In the genomic region with DNA sequence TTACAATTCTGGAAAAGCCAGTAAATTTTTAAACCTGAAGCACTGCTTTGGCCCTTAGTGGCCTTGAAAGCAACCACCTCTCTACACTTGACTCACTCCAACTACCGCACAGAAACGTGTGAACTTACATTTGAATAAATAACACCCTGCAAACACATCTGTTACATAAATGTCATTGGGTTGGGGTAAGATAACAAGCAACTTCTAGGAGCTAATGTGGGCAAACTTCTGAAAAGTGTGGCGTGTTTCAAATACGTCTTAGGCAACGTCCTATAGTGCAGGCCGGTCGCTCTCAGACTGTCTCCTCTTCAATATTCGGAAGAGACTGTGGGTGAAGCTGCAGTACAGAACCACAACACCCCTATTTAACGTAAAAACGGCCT, we compare ENCODE assay signal across 8 cellular contexts. TPM values are rescaled to one million over a fixed set of nuclear protein-coding genes. Genes with fewer than 3 reads are reported as not detected.
DNase-seq lines count a peak whose midpoint lies in the region; ATAC-seq and TF ChIP-seq lines count a peak whose summit lies in the region.

No MANE protein-coding gene starts in this region.

- H3K27ac Mint-ChIP-seq in activated naive CD4-positive, alpha-beta T cell treated with anti-CD3 and anti-CD28 coated beads for 36 hours = peak overlapping the region; percentile 91

- H3K36me3 ChIP-seq in OCI-LY7 (ENCODE audit: insufficient read depth, low read length) (peaks cover 33% of the 10 kb centered on the region), mucosa of descending colon (ENCODE audit: low read depth) (no peaks in the 10 kb centered on the region)
- peaks cover 7% of the 10 kb centered on the region for H3K36me3 ChIP-seq in effector memory CD4-positive, alpha-beta T cell (ENCODE audit: control insufficient read depth, insufficient read depth, low read length)

- H3K4me3 ChIP-seq in OCI-LY7 (ENCODE audit: low read depth, low read length, poor library complexity, severe bottlenecking) (peak overlapping the region; percentile 98), mucosa of descending colon (peak overlapping the region; percentile 65)
- peak overlapping the region; percentile 84 for H3K4me3 ChIP-seq in effector memory CD4-positive, alpha-beta T cell (ENCODE audit: insufficient read depth, low read depth, low read length, poor library complexity, severe bottlenecking)

- CTCF ChIA-PET in activated naive CD4-positive, alpha-beta T cell treated with anti-CD3 and anti-CD28 coated beads for 36 hours (lab: Charles Lee) = no interaction called here
- CTCF ChIA-PET in OCI-LY7 (lab: Charles Lee; ENCODE audit: unreplicated experiment) = no interaction called here

- peak overlapping the region; percentile 91 for H2AFZ ChIP-seq in OCI-LY7 (ENCODE audit: low read length)

- H3K27me3 Mint-ChIP-seq in activated naive CD4-positive, alpha-beta T cell treated with anti-CD3 and anti-CD28 coated beads for 36 hours (ENCODE audit: low read depth) = peaks cover 3% of the 10 kb centered on the region

- ATAC-seq in HG02642 (IDR thresholded peaks at IDR 0.05; ENCODE audit: poor library complexity, unreplicated experiment) = peak; percentile 31
- peak; percentile 51 for ATAC-seq in mucosa of descending colon

- H3K36me3 Mint-ChIP-seq in activated naive CD4-positive, alpha-beta T cell treated with anti-CD3 and anti-CD28 coated beads for 36 hours (ENCODE audit: low read depth) = peaks cover 14% of the 10 kb centered on the region

- peak overlapping the region; percentile 74 for H3K4me2 ChIP-seq in OCI-LY7 (ENCODE audit: low read length)

- no peaks in the 10 kb centered on the region for H3K9me3 ChIP-seq in OCI-LY7 (ENCODE audit: low read length)
- H3K9me3 ChIP-seq in effector memory CD4-positive, alpha-beta T cell (ENCODE audit: control insufficient read depth, low read length) = no peaks in the 10 kb centered on the region
- no peaks in the 10 kb centered on the region for H3K9me3 ChIP-seq in mucosa of descending colon

- no peaks in the 10 kb centered on the region for H3K27me3 ChIP-seq in effector memory CD4-positive, alpha-beta T cell (replicated peaks; ENCODE audit: control insufficient read depth, insufficient read depth, low read length, poor library complexity, severe bottlenecking)

- BruUV-seq in OCI-LY7 (replicated peaks; lab: Mats Ljungman, UMichigan) = TSS peak; percentile 86

- H3K4me3 Mint-ChIP-seq in activated naive CD4-positive, alpha-beta T cell treated with anti-CD3 and anti-CD28 coated beads for 36 hours = peak overlapping the region; percentile 93

- peak overlapping the region; percentile 57 for H3K27ac ChIP-seq in OCI-LY7 (ENCODE audit: low read depth, low read length, poor library complexity, severe bottlenecking)
- H3K27ac ChIP-seq in effector memory CD4-positive, alpha-beta T cell (ENCODE audit: insufficient read depth, low read length, poor library complexity, severe bottlenecking) = peak overlapping the region; percentile 69

- H3K4me1 Mint-ChIP-seq in activated naive CD4-positive, alpha-beta T cell treated with anti-CD3 and anti-CD28 coated beads for 36 hours (ENCODE audit: low read depth) = peaks cover 28% of the 10 kb centered on the region

- TF ChIP-seq CTCF in OCI-LY7 (conservative IDR thresholded peaks at IDR 0.05; ENCODE audit: low read length) (no peak), mucosa of descending colon (IDR thresholded peaks at IDR 0.05) (no peak)

- H3K79me2 ChIP-seq in OCI-LY7 (ENCODE audit: insufficient read depth, low read depth, low read length) = peaks cover 48% of the 10 kb centered on the region

- no peaks in the 10 kb centered on the region for H3K9me3 Mint-ChIP-seq in activated naive CD4-positive, alpha-beta T cell treated with anti-CD3 and anti-CD28 coated beads for 36 hours

- DNase-seq in activated naive CD4-positive, alpha-beta T cell treated with anti-CD3 and anti-CD28 coated beads for 36 hours = peak; percentile 20
- no peak for DNase-seq in activated naive CD4-positive, alpha-beta T cell treated with Interleukin-2 at 50 U/mL for 16 hours
- DNase-seq in OCI-LY7 (ENCODE audit: low spot score) (peak; percentile 27), mucosa of descending colon (peak in 1 of 3 donors; percentile 19), SHP77 (lab: John Stamatoyannopoulos, UW) (no peak), midbrain (lab: John Stamatoyannopoulos, UW) (no peak)
- no peak for DNase-seq in effector memory CD4-positive, alpha-beta T cell

- POLR2A ChIA-PET in OCI-LY7 (lab: Charles Lee) = no interaction called here

- H3K4me1 ChIP-seq in OCI-LY7 (ENCODE audit: insufficient read depth, low read length, poor library complexity, severe bottlenecking) = peaks cover 21% of the 10 kb centered on the region
- H3K4me1 ChIP-seq in effector memory CD4-positive, alpha-beta T cell (ENCODE audit: control insufficient read depth, insufficient read depth, low read length, poor library complexity, severe bottlenecking) = peaks cover 10% of the 10 kb centered on the region
- peaks cover 17% of the 10 kb centered on the region for H3K4me1 ChIP-seq in mucosa of descending colon (ENCODE audit: low read depth)

- intact Hi-C loops in activated naive CD4-positive, alpha-beta T cell treated with anti-CD3 and anti-CD28 coated beads for 36 hours (cut with micrococcal nuclease) = loop anchor here (1.0 to 10.0 kb wide), 4 partner anchors 865 to 1325 kb away; a partner anchor contains a TSS
- intact Hi-C loops in OCI-LY7 (cut with micrococcal nuclease; ENCODE audit: unreplicated experiment) (no loop called here), mucosa of descending colon (cut with DNase I, micrococcal nuclease) (no loop called here)

- H3K9me2 ChIP-seq in OCI-LY7 (ENCODE audit: insufficient read depth, low read length) = no peaks in the 10 kb centered on the region

- H4K20me1 ChIP-seq in OCI-LY7 (ENCODE audit: insufficient read depth, low read length) = no peaks in the 10 kb centered on the region

RNA-seq across cellular contexts. Expression of a gene that starts 0.5 kb away (rescaled TPM):
- 10 to 100 TPM; 19.9 to 21.2 TPM for total RNA-seq in activated naive CD4-positive, alpha-beta T cell treated with anti-CD3 and anti-CD28 coated beads for 36 hours
- 25.2 and 54.8 TPM in 2 replicates for total RNA-seq in OCI-LY7 (2014; rRNA removed; shearing (Covaris generic))
- total RNA-seq in OCI-LY7 (2022) (29.5 and 33.1 TPM in 2 replicates), mucosa of descending colon (10 to 100 TPM; 14.9 to 17.6 (median 15.5) TPM)

Comparison
In these comparisons a context has a peak if more than half of its experiments do, and no peak if none do; other contexts are left out.
1. DNase-seq: peak in activated naive CD4-positive, alpha-beta T cell treated with anti-CD3 and anti-CD28 coated beads for 36 hours (single experiment) and OCI-LY7 (single experiment); none in activated naive CD4-positive, alpha-beta T cell treated with Interleukin-2 at 50 U/mL for 16 hours (single experiment), effector memory CD4-positive, alpha-beta T cell (0 of 3), SHP77 (0 of 2) and midbrain (single experiment).
2. Peak in every context shown above with its lines, with median percentiles within 50 percentile points of each other: H3K4me3 ChIP-seq.